In the genomic region with DNA sequence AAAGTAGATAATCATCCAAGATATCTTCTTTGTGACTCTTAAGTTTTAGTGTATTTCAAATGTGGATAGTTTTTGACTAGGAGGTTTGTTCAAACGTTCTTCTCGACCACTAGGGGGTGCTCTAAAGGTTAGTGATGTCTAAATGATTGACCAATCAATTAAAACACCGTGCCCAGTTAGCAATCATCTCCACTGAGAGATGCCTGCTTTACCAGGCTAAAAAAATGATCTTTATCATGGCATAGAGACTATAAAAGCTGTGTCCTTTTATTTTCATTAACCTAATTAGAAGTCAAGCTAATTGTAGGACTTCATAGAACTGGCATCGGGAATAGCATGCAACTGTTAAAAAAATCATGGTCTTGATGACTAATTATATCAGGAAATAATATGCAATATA, we compare ENCODE assay signal across 8 cellular contexts.
DNase-seq lines count a peak whose midpoint lies in the region; ATAC-seq and TF ChIP-seq lines count a peak whose summit lies in the region.

No MANE protein-coding gene starts in this region.

- no peak overlapping the region for H2AFZ ChIP-seq in ACC112 (ENCODE audit: low read length, unreplicated experiment)

- peak overlapping the region; percentile 77 for H3K27ac Mint-ChIP-seq in activated B cell treated with CpG ODN at 0.5 μM for 24 hours

- no peaks in the 10 kb centered on the region for H3K36me3 ChIP-seq in ACC112 (ENCODE audit: insufficient read depth, low read length)
- no peaks in the 10 kb centered on the region for H3K36me3 ChIP-seq in spleen

- H3K4me1 ChIP-seq in ACC112 (ENCODE audit: control insufficient read depth, insufficient read depth, low read length, unreplicated experiment) (peaks cover 86% of the 10 kb centered on the region), spleen (peaks cover 83 to 100% (median 100%) of the 10 kb centered on the region in 6 donors)

- WGBS in spleen, 5 donors, result 18 to 23% (median 23%) methylated on average over 4 of the region's 4 CpGs

- TF ChIP-seq CTCF in activated B cell treated with CpG ODN at 0.5 μM for 24 hours (IDR thresholded peaks at IDR 0.05) (no peak), spleen (IDR thresholded peaks at IDR 0.05 in 8 of 11, conservative IDR thresholded peaks at IDR 0.05 in 3 of 11) (peak; percentile 51 to 80 (median 69))

- intact Hi-C loops in activated B cell treated with CpG ODN at 0.5 μM for 24 hours (cut with micrococcal nuclease), result loop anchor here (1.0 to 5.0 kb wide), 5 partner anchors 187 to 602 kb away; partner anchors contain the start of gene HIF1A
- intact Hi-C loops in spleen (cut with DNase I; ENCODE audit: low total_unique reads), result no loop called here

- no peak overlapping the region for H3K4me3 ChIP-seq in ACC112 (ENCODE audit: low read depth, low read length)
- peak overlapping the region in 1 of 8 donors; percentile 63 for H3K4me3 ChIP-seq in spleen

- CTCF ChIA-PET in activated B cell treated with CpG ODN at 0.5 μM for 24 hours (lab: Charles Lee), result interaction anchor here (0.7 to 7.4 kb wide), 24 partner anchors 9 to 363 kb away, joined by 3 to 83 read pairs (median 5); partner anchors contain the start of gene HIF1A

- ATAC-seq in activated B cell treated with CpG ODN at 0.5 μM for 24 hours (ENCODE audit: low read depth), result no peak

- no peaks in the 10 kb centered on the region for H3K9me3 Mint-ChIP-seq in activated B cell treated with CpG ODN at 0.5 μM for 24 hours

- H3K4me3 Mint-ChIP-seq in activated B cell treated with CpG ODN at 0.5 μM for 24 hours, result peak overlapping the region; percentile 19

- H3K36me3 Mint-ChIP-seq in activated B cell treated with CpG ODN at 0.5 μM for 24 hours (ENCODE audit: low read depth), result no peaks in the 10 kb centered on the region

- no peaks in the 10 kb centered on the region for H3K27me3 Mint-ChIP-seq in activated B cell treated with CpG ODN at 0.5 μM for 24 hours

- POLR2A ChIA-PET in activated B cell treated with CpG ODN at 0.5 μM for 24 hours (lab: Charles Lee), result interaction anchor here (0.7 to 12.6 kb wide), 12 partner anchors 15 to 287 kb away, joined by 3 to 388 read pairs (median 22); partner anchors contain the start of genes HIF1A and SNAPC1

- TF ChIP-seq POLR2A in spleen (IDR thresholded peaks at IDR 0.05), result no peak

- no peaks in the 10 kb centered on the region for H3K27me3 ChIP-seq in ACC112 (ENCODE audit: insufficient read depth, low read length)
- no peaks in the 10 kb centered on the region for H3K27me3 ChIP-seq in spleen (replicated peaks in 1 of 7)

- H3K9me3 ChIP-seq in spleen, result no peaks in the 10 kb centered on the region

- peak; percentile 68 for DNase-seq in GM03348 (ENCODE audit: low spot score)
- peak; percentile 52 for DNase-seq in NCI-H187 treated with DMSO at 0.1 percent for 48 hours (lab: John Stamatoyannopoulos, UW)
- DNase-seq in activated B cell treated with CpG ODN at 0.5 μM for 24 hours, result no peak
- peak; percentile 58 for DNase-seq in glomerular visceral epithelial cell (ENCODE audit: extremely low spot score)
- no peak for DNase-seq in spleen
- DNase-seq in T-helper 9 cell, result no peak
- no peak for DNase-seq in effector CD4-positive, alpha-beta T cell

- H3K27ac ChIP-seq in ACC112 (ENCODE audit: low read depth, low read length) (peak overlapping the region; percentile 99), spleen (peak overlapping the region; percentile 84 to 97 (median 96))

- H3K4me1 Mint-ChIP-seq in activated B cell treated with CpG ODN at 0.5 μM for 24 hours, result peaks cover 96% of the 10 kb centered on the region

- H3K79me2 ChIP-seq in ACC112 (ENCODE audit: control insufficient read depth, insufficient read depth, low read length, unreplicated experiment), result peaks cover 65% of the 10 kb centered on the region

Comparison
In these comparisons a context has a peak if more than half of its experiments do, and no peak if none do; other contexts are left out.
1. DNase-seq: peak in GM03348 (single experiment), NCI-H187 treated with DMSO at 0.1 percent for 48 hours (single experiment) and glomerular visceral epithelial cell (single experiment); none in activated B cell treated with CpG ODN at 0.5 μM for 24 hours (single experiment), spleen (single experiment), T-helper 9 cell (single experiment) and effector CD4-positive, alpha-beta T cell (single experiment).